ENCODE assay signal across 21 cellular contexts in genomic region chr19:30546332-30546731, GRCh38.
DNase-seq lines count a peak whose midpoint lies in the region; ATAC-seq, FAIRE-seq and TF ChIP-seq lines count a peak whose summit lies in the region.
"Had no signal": no experiment of that assay in that cellular context is flagged by ENCODE, and none has a peak within 500 bp of the region (broad histone marks: within the 10 kb centered on the region; RNA-seq: fewer than 3 reads in every experiment).

No MANE protein-coding gene starts in this region.

- H3K56ac ChIP-seq in H9 (ENCODE audit: insufficient read length, low read depth, low read length), result no peak overlapping the region

- H4K91ac ChIP-seq in H9 (ENCODE audit: insufficient read length, low read depth, low read length), result no peak overlapping the region

- H3K9ac ChIP-seq in H9 (ENCODE audit: extremely low read depth, insufficient read length, low read length), result no peak overlapping the region
- H3K9ac ChIP-seq: BLaER1 treated with 17β-estradiol and CSF1 and Interleukin-3, amounts not matched to agents 10 nM and 100 nM had no signal

- ATAC-seq in Right ventricle myocardium superior (ENCODE audit: poor library complexity), result peak; percentile 62
- no peak for ATAC-seq in sciatic nerve
- ATAC-seq in GM18868 (IDR thresholded peaks at IDR 0.05; ENCODE audit: unreplicated experiment), result no peak
- ATAC-seq: CD8-positive, alpha-beta T cell; HCT116; HepG2 had no signal

- no peaks in the 10 kb centered on the region for H3K79me2 ChIP-seq in H9 (ENCODE audit: insufficient read depth, low read length)

- no peaks in the 10 kb centered on the region for H3K36me3 ChIP-seq in right atrium auricular region
- H3K36me3 ChIP-seq: BLaER1 treated with 17β-estradiol and CSF1 and Interleukin-3, amounts not matched to agents 10 nM and 100 nM had no signal

- H2BK15ac ChIP-seq in H9 (ENCODE audit: low read depth, low read length), result no peak overlapping the region

- peaks cover 22 to 25% of the 10 kb centered on the region in 2 experiments for H3K4me1 Mint-ChIP-seq in H9
- H3K4me1 Mint-ChIP-seq: B cell, IgD-negative memory B cell had no signal

- no peak overlapping the region for H2AK5ac ChIP-seq in H9 (ENCODE audit: insufficient read length, low read length)

- H4K8ac ChIP-seq in H9 (replicated peaks; ENCODE audit: insufficient read length, low read depth, low read length), result no peak overlapping the region

- no peak overlapping the region for H2BK12ac ChIP-seq in H9 (ENCODE audit: insufficient read length, low read depth, low read length)

- H3K23ac ChIP-seq in H9 (ENCODE audit: insufficient read length, low read depth, low read length), result no peak overlapping the region

- no peak overlapping the region for H3K4me2 ChIP-seq in H9 (ENCODE audit: insufficient read depth, insufficient read length, low read length)

- no peak for TF ChIP-seq CTCF in right atrium auricular region (IDR thresholded peaks at IDR 0.05)
- TF ChIP-seq CTCF in H9 (conservative IDR thresholded peaks at IDR 0.05), result no peak
- no peak for TF ChIP-seq CTCF in dorsolateral prefrontal cortex (IDR thresholded peaks at IDR 0.05 in 54 of 56, conservative IDR thresholded peaks at IDR 0.05 in 2 of 56; ENCODE audit: low read depth in 1 of 56, partially characterized antibody in 56 of 56)

- H2BK120ac ChIP-seq in H9 (ENCODE audit: low read depth, low read length, poor library complexity, severe bottlenecking), result no peak overlapping the region

- H3K27ac ChIP-seq in right atrium auricular region (no peak overlapping the region), H9 (ENCODE audit: insufficient read length, low read depth, low read length) (no peak overlapping the region), dorsolateral prefrontal cortex (peak overlapping the region in 38 of 59 donors; percentile 0 to 79 (median 51))
- H3K27ac ChIP-seq: BLaER1 treated with 17β-estradiol and CSF1 and Interleukin-3, amounts not matched to agents 10 nM and 100 nM; HL-60 had no signal

- H4K5ac ChIP-seq in H9 (ENCODE audit: insufficient read length, low read depth, low read length), result no peak overlapping the region

- intact Hi-C loops in Right ventricle myocardium superior (cut with DNase I) (no loop called here), dorsolateral prefrontal cortex (cut with DNase I) (no loop called here), sciatic nerve (cut with DNase I) (no loop called here)

- peaks cover 0 to 6% (median 2%) of the 10 kb centered on the region in 3 experiments; a peak in 2 of 7 replicates for H3K36me3 Mint-ChIP-seq in H9 (ENCODE audit: insufficient read depth in 1 of 3, low read depth in 3 of 3)
- H3K36me3 Mint-ChIP-seq: CD8-positive, alpha-beta T cell; IgD-negative memory B cell had no signal

- H3K4ac ChIP-seq in H9 (ENCODE audit: low read depth, low read length), result no peak overlapping the region

- H3K9me3 ChIP-seq in right atrium auricular region (no peaks in the 10 kb centered on the region), H9 (ENCODE audit: control insufficient read depth, low read depth, low read length) (no peaks in the 10 kb centered on the region)

- H3K4me3 ChIP-seq in right atrium auricular region (no peak overlapping the region), dorsolateral prefrontal cortex (no peak overlapping the region)
- H3K4me3 ChIP-seq: BLaER1 treated with 17β-estradiol and CSF1 and Interleukin-3, amounts not matched to agents 10 nM and 100 nM had no signal

- peaks cover 0 to 4% of the 10 kb centered on the region in 2 experiments; a peak in 1 of 5 replicates for H3K9me3 Mint-ChIP-seq in H9
- H3K9me3 Mint-ChIP-seq: CD8-positive, alpha-beta T cell had no signal

- no peaks in the 10 kb centered on the region for H4K20me1 ChIP-seq in H9 (ENCODE audit: control insufficient read depth, insufficient read depth, insufficient read length)
- H4K20me1 ChIP-seq: BLaER1 treated with 17β-estradiol and CSF1 and Interleukin-3, amounts not matched to agents 10 nM and 100 nM had no signal

- no peaks in the 10 kb centered on the region for H3K79me1 ChIP-seq in H9 (ENCODE audit: insufficient read depth, low read depth, low read length, poor library complexity, severe bottlenecking)

- H3K27me3 ChIP-seq in right atrium auricular region (no peaks in the 10 kb centered on the region), H9 (ENCODE audit: insufficient read depth, low read length) (no peaks in the 10 kb centered on the region; the same call in 1 of the 2 replicates), dorsolateral prefrontal cortex (peaks cover 0 to 4% (median 0%) of the 10 kb centered on the region in 45 donors)
- H3K27me3 ChIP-seq: BLaER1 treated with 17β-estradiol and CSF1 and Interleukin-3, amounts not matched to agents 10 nM and 100 nM had no signal

- H3K4me1 ChIP-seq in right atrium auricular region (no peaks in the 10 kb centered on the region), H9 (ENCODE audit: insufficient read depth, low read length) (peaks cover 6% of the 10 kb centered on the region; the same call in 1 of the 2 replicates)

- H3K14ac ChIP-seq in H9 (ENCODE audit: insufficient read depth, low read length), result no peak overlapping the region

- no peak overlapping the region for H2AFZ ChIP-seq in H9 (ENCODE audit: low read length)

- H3K27me3 Mint-ChIP-seq in H9 (ENCODE audit: low read depth), result no peaks in the 10 kb centered on the region; the same call in 1 of the 2 replicates
- H3K27me3 Mint-ChIP-seq: B cell had no signal

- DNase-seq in Right ventricle myocardium superior, result no peak
- DNase-seq in right atrium auricular region (ENCODE audit: low spot score), result no peak
- DNase-seq in H9, result no peak
- DNase-seq in dorsolateral prefrontal cortex, result no peak
- DNase-seq in sciatic nerve (ENCODE audit: low spot score), result peak; percentile 27
- DNase-seq in HTR-8/SVneo (ENCODE audit: insufficient read length, low spot score), result no peak
- no peak for DNase-seq in NCI-H748 (lab: John Stamatoyannopoulos, UW; ENCODE audit: unreplicated experiment)
- DNase-seq: Calu3; CD8-positive, alpha-beta T cell; DMS79 treated with DMSO at 0.1 percent for 48 hours; GF-D8; HFFc6 had no signal

- FAIRE-seq in HTR-8/SVneo (lab: Jason Lieb, UNC), result no peak
- FAIRE-seq: GM19239, H54, HepG2 had no signal

- no peak overlapping the region for H3K18ac ChIP-seq in H9 (ENCODE audit: insufficient read length, low read depth, low read length)

- no peaks in the 10 kb centered on the region for H3K23me2 ChIP-seq in H9 (ENCODE audit: insufficient read length, low read depth, low read length, poor library complexity, severe bottlenecking)

- H2BK5ac ChIP-seq in H9 (ENCODE audit: insufficient read length, low read length), result no peak overlapping the region

- H3K27ac Mint-ChIP-seq in H9, result peak overlapping the region in 2 of 3 experiments; percentile 87; a peak in 1 of 7 replicates
- H3K27ac Mint-ChIP-seq: B cell; CD8-positive, alpha-beta T cell; HFFc6; IgD-negative memory B cell had no signal

- WGBS in H9 (ENCODE audit: extremely low coverage, insufficient read length, low lambda C conversion rate), result no CpG with 5 or more reads among the region's 6 CpGs

- H3K4me3 Mint-ChIP-seq in H9, result peak overlapping the region in 1 of 2 experiments; percentile 28; a peak in 1 of 5 replicates
- H3K4me3 Mint-ChIP-seq: B cell; CD8-positive, alpha-beta T cell; HFFc6; IgD-negative memory B cell had no signal

- no peak overlapping the region for H2BK20ac ChIP-seq in H9 (ENCODE audit: low read depth, low read length, poor library complexity, severe bottlenecking)

- no peak overlapping the region for H3T11ph ChIP-seq in H9 (ENCODE audit: low read length)

Comparison
In these comparisons a context has a peak if more than half of its experiments do, and no peak if none do; other contexts are left out.
1. H3K27ac ChIP-seq: peak in dorsolateral prefrontal cortex (38 of 59); none in right atrium auricular region (0 of 2) and H9 (single experiment).